In the genomic region with DNA sequence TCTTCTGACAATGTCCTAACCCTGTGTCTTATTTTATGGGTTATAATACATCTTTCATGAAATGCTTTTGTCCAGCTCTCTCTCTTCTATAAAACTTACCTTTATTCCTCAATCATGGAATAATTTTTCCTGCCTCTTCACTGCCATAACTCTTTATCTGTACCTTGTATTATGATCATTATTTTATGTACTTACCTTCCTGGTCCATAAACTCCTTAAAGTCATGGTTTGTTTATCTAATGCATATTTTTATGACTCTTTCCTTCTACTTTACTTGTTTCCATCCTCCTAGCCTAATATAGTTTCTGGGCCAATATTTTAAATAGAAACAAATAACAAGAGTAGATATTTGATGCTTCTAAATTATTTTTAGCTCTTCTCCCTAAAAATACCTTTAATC, we compare ENCODE assay signal across 13 cellular contexts.
DNase-seq lines count a peak whose midpoint lies in the region; ATAC-seq, FAIRE-seq and TF ChIP-seq lines count a peak whose summit lies in the region.
"Had no signal": no experiment of that assay in that cellular context is flagged by ENCODE, and none has a peak within 500 bp of the region (broad histone marks: within the 10 kb centered on the region; RNA-seq: fewer than 3 reads in every experiment).

No MANE protein-coding gene starts in this region.

- no peaks in the 10 kb centered on the region for H3K27me3 Mint-ChIP-seq in CD4-positive, alpha-beta T cell
- no peaks in the 10 kb centered on the region for H3K27me3 Mint-ChIP-seq in Calu3 (ENCODE audit: unreplicated experiment)
- no peaks in the 10 kb centered on the region for H3K27me3 Mint-ChIP-seq in astrocyte (ENCODE audit: low read depth, unreplicated experiment)
- no peaks in the 10 kb centered on the region for H3K27me3 Mint-ChIP-seq in nephron (ENCODE audit: low read depth)

- no peaks in the 10 kb centered on the region for H3K27me3 ChIP-seq in CD4-positive, alpha-beta T cell (ENCODE audit: control insufficient read depth, insufficient read depth, low read length)
- H3K27me3 ChIP-seq in astrocyte (ENCODE audit: insufficient read depth, low read length): no peaks in the 10 kb centered on the region

- H3K27ac Mint-ChIP-seq in CD4-positive, alpha-beta T cell: peak overlapping the region; percentile 57
- H3K27ac Mint-ChIP-seq in Calu3 (ENCODE audit: unreplicated experiment) (peak overlapping the region; percentile 46), astrocyte (ENCODE audit: unreplicated experiment) (peak overlapping the region; percentile 37), nephron (peak overlapping the region in 2 of 3 experiments; percentile 3 to 8)

- H3K36me3 Mint-ChIP-seq in CD4-positive, alpha-beta T cell (ENCODE audit: low read depth): peaks cover 92% of the 10 kb centered on the region
- H3K36me3 Mint-ChIP-seq in Calu3 (ENCODE audit: insufficient read depth, unreplicated experiment) (peaks cover 98% of the 10 kb centered on the region), astrocyte (ENCODE audit: low read depth, unreplicated experiment) (peaks cover 40% of the 10 kb centered on the region), nephron (ENCODE audit: low read depth) (peaks cover 87% of the 10 kb centered on the region)

- intact Hi-C loops in CD4-positive, alpha-beta T cell (cut with DNase I, micrococcal nuclease): no loop called here
- intact Hi-C loops in Calu3 (cut with micrococcal nuclease; ENCODE audit: unreplicated experiment): no loop called here

- DNase-seq in CD4-positive, alpha-beta T cell: no peak
- no peak for DNase-seq in Calu3
- DNase-seq in astrocyte (ENCODE audit: low read depth): no peak
- no peak for DNase-seq in stimulated activated CD4-positive, alpha-beta T cell treated with anti-CD3 and anti-CD28 coated beads, Interleukin-1b, Interleukin-23, amount 100 ng/mL, for 48 hours
- DNase-seq: H7, IMR-90, Kasumi-1, NCI-H187 treated with DMSO at 0.1 percent for 48 hours, NCI-H2171, SHP77 had no signal

- no peak overlapping the region for H3K27ac ChIP-seq in CD4-positive, alpha-beta T cell (ENCODE audit: low read depth, low read length)
- H3K27ac ChIP-seq in astrocyte (ENCODE audit: low read depth, low read length): no peak overlapping the region

- TF ChIP-seq CTCF in CD4-positive, alpha-beta T cell (IDR thresholded peaks at IDR 0.05): no peak
- no peak for TF ChIP-seq CTCF in Calu3 (IDR thresholded peaks at IDR 0.05; ENCODE audit: unreplicated experiment)
- no peak for TF ChIP-seq CTCF in astrocyte (IDR thresholded peaks at IDR 0.05; ENCODE audit: insufficient read depth, low read depth, low read length)
- no peak for TF ChIP-seq CTCF in nephron (IDR thresholded peaks at IDR 0.05; ENCODE audit: unreplicated experiment in 3 of 3)

- H3K4me1 Mint-ChIP-seq in CD4-positive, alpha-beta T cell (ENCODE audit: low read depth): peaks cover 15% of the 10 kb centered on the region
- H3K4me1 Mint-ChIP-seq in Calu3 (ENCODE audit: low read depth, unreplicated experiment) (peaks cover 66% of the 10 kb centered on the region), astrocyte (ENCODE audit: low read depth, unreplicated experiment) (peaks cover 32% of the 10 kb centered on the region), nephron (peaks cover 42% of the 10 kb centered on the region)

- no TSS peak for BruUV-seq in Calu3 (replicated peaks; lab: Mats Ljungman, UMichigan)

- no peaks in the 10 kb centered on the region for H3K9me3 Mint-ChIP-seq in CD4-positive, alpha-beta T cell
- no peaks in the 10 kb centered on the region for H3K9me3 Mint-ChIP-seq in Calu3 (ENCODE audit: low read depth, unreplicated experiment)
- no peaks in the 10 kb centered on the region for H3K9me3 Mint-ChIP-seq in astrocyte (ENCODE audit: unreplicated experiment)
- H3K9me3 Mint-ChIP-seq in nephron: no peaks in the 10 kb centered on the region

- H3K79me2 ChIP-seq in astrocyte (ENCODE audit: insufficient read depth, low read length): peaks cover 71% of the 10 kb centered on the region

- no peak overlapping the region for H2AFZ ChIP-seq in astrocyte (ENCODE audit: low read depth, low read length)

- no peak overlapping the region for H3K4me3 ChIP-seq in astrocyte (ENCODE audit: insufficient read depth, low read depth, low read length)

- H3K36me3 ChIP-seq in astrocyte (ENCODE audit: insufficient read depth, low read length): peaks cover 81% of the 10 kb centered on the region

- H3K4me2 ChIP-seq in astrocyte (ENCODE audit: low read length): no peak overlapping the region

- peaks cover 48% of the 10 kb centered on the region for H4K20me1 ChIP-seq in astrocyte (ENCODE audit: insufficient read depth, low read length)

- no peaks in the 10 kb centered on the region for H3K4me1 ChIP-seq in astrocyte (ENCODE audit: insufficient read depth, low read length)

- no peak overlapping the region for H3K4me3 Mint-ChIP-seq in CD4-positive, alpha-beta T cell
- H3K4me3 Mint-ChIP-seq in Calu3 (ENCODE audit: low read depth, unreplicated experiment): no peak overlapping the region
- no peak overlapping the region for H3K4me3 Mint-ChIP-seq in astrocyte (ENCODE audit: unreplicated experiment)
- no peak overlapping the region for H3K4me3 Mint-ChIP-seq in nephron

- CTCF ChIA-PET in CD4-positive, alpha-beta T cell (lab: Charles Lee): interaction anchor here (1.8 to 3.9 kb wide), 2 partner anchors 14 to 47 kb away, joined by 6 to 19 read pairs; no protein-coding TSS in a partner anchor
- CTCF ChIA-PET in Calu3 (lab: Charles Lee): interaction anchor here (0.6 to 1.9 kb wide), 3 partner anchors 15 to 181 kb away, joined by 3 to 7 read pairs (median 6); no protein-coding TSS in a partner anchor

- no peak for FAIRE-seq in astrocyte (lab: Jason Lieb, UNC)

- ATAC-seq in CD4-positive, alpha-beta T cell (ENCODE audit: poor library complexity): no peak
- ATAC-seq in HG03439 (IDR thresholded peaks at IDR 0.05; ENCODE audit: unreplicated experiment) (no peak), HG02884 (IDR thresholded peaks at IDR 0.05; ENCODE audit: unreplicated experiment) (no peak)

- no peaks in the 10 kb centered on the region for H3K9me3 ChIP-seq in CD4-positive, alpha-beta T cell (ENCODE audit: control insufficient read depth, low read length)
- H3K9me3 ChIP-seq in astrocyte (ENCODE audit: insufficient read depth, low read depth, low read length): no peaks in the 10 kb centered on the region

- H3K9ac ChIP-seq in astrocyte (ENCODE audit: low read length): no peak overlapping the region

- POLR2A ChIA-PET in CD4-positive, alpha-beta T cell (lab: Charles Lee): no interaction called here

Comparison
In these comparisons a context has a peak if more than half of its experiments do, and no peak if none do; other contexts are left out.
1. H3K27ac Mint-ChIP-seq: peak in every context shown above with its lines; median percentile 57 in CD4-positive, alpha-beta T cell; 46 in Calu3; 37 in astrocyte; 6 in nephron.